8 cellular contexts compared by ENCODE assay signal in genomic region chr11:66639814-66640183, GRCh38. TPM values are rescaled to one million over a fixed set of nuclear protein-coding genes. Genes with fewer than 3 reads are reported as not detected.
DNase-seq lines count a peak whose midpoint lies in the region; ATAC-seq and TF ChIP-seq lines count a peak whose summit lies in the region.
"Not testable (repeated sequence)": the region's sequence is repeated elsewhere in the genome, so short reads cannot be mapped to it uniquely, and the experiment has no call there.

No MANE protein-coding gene starts in this region.

- peaks cover 53% of the 10 kb centered on the region for H3K79me2 ChIP-seq in H9 (ENCODE audit: insufficient read depth, low read length)
- peaks cover 88% of the 10 kb centered on the region for H3K79me2 ChIP-seq in smooth muscle cell (ENCODE audit: low read depth)

- H3K27me3 Mint-ChIP-seq in H9 (ENCODE audit: low read depth); activated T-helper 1 cell treated with anti-CD3 and anti-CD28 coated beads, Interleukin-12 subunit alpha, Interleukin-12 subunit beta, Interleukin-2, Interleukin-4 antibody, amounts not matched to agents 30 ng/mL and 10 ng/mL and 1 ng/mL, durations not matched to agents 14 hours and 24 hours and 36 hours (ENCODE audit: insufficient read depth); naive thymus-derived CD4-positive, alpha-beta T cell: not testable (repeated sequence)

- not testable (repeated sequence) for H2BK20ac ChIP-seq in H9 (ENCODE audit: low read depth, low read length, poor library complexity, severe bottlenecking)

- H3K23ac ChIP-seq in H9 (ENCODE audit: insufficient read length, low read depth, low read length): not testable (repeated sequence)

- H2BK15ac ChIP-seq in H9 (ENCODE audit: low read depth, low read length): not testable (repeated sequence)

- not testable (repeated sequence) for H2AK5ac ChIP-seq in H9 (ENCODE audit: insufficient read length, low read length)

- H4K91ac ChIP-seq in H9 (ENCODE audit: insufficient read length, low read depth, low read length): not testable (repeated sequence)

- DNase-seq in AG04449 (ENCODE audit: low read depth, low spot score); H9; Panc1 (ENCODE audit: low read depth, low spot score); activated T-helper 1 cell treated with anti-CD3 and anti-CD28 coated beads, Interleukin-12 subunit alpha, Interleukin-12 subunit beta, Interleukin-2, Interleukin-4 antibody, amounts not matched to agents 30 ng/mL and 10 ng/mL and 1 ng/mL, durations not matched to agents 14 hours and 24 hours and 36 hours (ENCODE audit: low spot score); choroid plexus epithelial cell (ENCODE audit: low read depth); cardiac muscle cell (ENCODE audit: low read depth in 1 of 2, low spot score in 1 of 2); naive thymus-derived CD4-positive, alpha-beta T cell; smooth muscle cell (lab: John Stamatoyannopoulos, UW; ENCODE audit: unreplicated experiment): not testable (repeated sequence)

- H3K27ac ChIP-seq in H9 (ENCODE audit: insufficient read length, low read depth, low read length); cardiac muscle cell: not testable (repeated sequence)
- peak overlapping the region; percentile 97 for H3K27ac ChIP-seq in Panc1 (ENCODE audit: low read length)
- peak overlapping the region; percentile 93 for H3K27ac ChIP-seq in naive thymus-derived CD4-positive, alpha-beta T cell (ENCODE audit: low read depth, low read length)
- H3K27ac ChIP-seq in smooth muscle cell (ENCODE audit: low read depth): peak overlapping the region; percentile 94

- H3K4me3 ChIP-seq in AG04449 (ENCODE audit: low read depth, low read length) (peak overlapping the region; percentile 86), Panc1 (ENCODE audit: low read depth in 2 of 2, low read length in 2 of 2) (peak overlapping the region; percentile 91 to 93), choroid plexus epithelial cell (ENCODE audit: low read depth, low read length) (peak overlapping the region; percentile 96), cardiac muscle cell (peak overlapping the region; percentile 93), smooth muscle cell (peak overlapping the region; percentile 88)
- peak overlapping the region; percentile 91 for H3K4me3 ChIP-seq in naive thymus-derived CD4-positive, alpha-beta T cell (ENCODE audit: low read length)

- not testable (repeated sequence) for H3K56ac ChIP-seq in H9 (ENCODE audit: insufficient read length, low read depth, low read length)

- H3K9me3 ChIP-seq in H9 (ENCODE audit: control insufficient read depth, low read depth, low read length); Panc1 (ENCODE audit: control insufficient read depth, insufficient read depth, low read depth, low read length); cardiac muscle cell (ENCODE audit: low read depth); naive thymus-derived CD4-positive, alpha-beta T cell (ENCODE audit: control insufficient read depth in 2 of 3, low read length in 3 of 3); smooth muscle cell (replicated peaks; ENCODE audit: low read depth): not testable (repeated sequence)

- not testable (repeated sequence) for TF ChIP-seq CTCF in AG04449 (IDR thresholded peaks at IDR 0.05; ENCODE audit: insufficient read depth, low read length, missing control alignments); H9 (conservative IDR thresholded peaks at IDR 0.05); Panc1 (IDR thresholded peaks at IDR 0.05); choroid plexus epithelial cell (conservative IDR thresholded peaks at IDR 0.05; ENCODE audit: low read depth, low read length); cardiac muscle cell (IDR thresholded peaks at IDR 0.05; ENCODE audit: low read depth, low read length); smooth muscle cell (IDR thresholded peaks at IDR 0.05; ENCODE audit: borderline replicate concordance, insufficient read depth, poor library complexity, severe bottlenecking)

- H3K23me2 ChIP-seq in H9 (ENCODE audit: insufficient read length, low read depth, low read length, poor library complexity, severe bottlenecking): peaks cover 12% of the 10 kb centered on the region

- peak overlapping the region; percentile 99 to 100 for H3K4me3 Mint-ChIP-seq in H9
- peak overlapping the region; percentile 96 for H3K4me3 Mint-ChIP-seq in activated T-helper 1 cell treated with anti-CD3 and anti-CD28 coated beads, Interleukin-12 subunit alpha, Interleukin-12 subunit beta, Interleukin-2, Interleukin-4 antibody, amounts not matched to agents 30 ng/mL and 10 ng/mL and 1 ng/mL, durations not matched to agents 14 hours and 24 hours and 36 hours
- H3K4me3 Mint-ChIP-seq in naive thymus-derived CD4-positive, alpha-beta T cell: peak overlapping the region; percentile 92 to 100 (median 94)

- ATAC-seq in Panc1; naive thymus-derived CD4-positive, alpha-beta T cell: not testable (repeated sequence)

- no CpG with 5 or more reads among the region's 10 CpGs for WGBS in H9 (ENCODE audit: extremely low coverage, insufficient read length, low lambda C conversion rate)
- 75% methylated on average over 10 of the region's 10 CpGs for WGBS in smooth muscle cell (ENCODE audit: low lambda C conversion rate)

- H3F3A ChIP-seq in smooth muscle cell (ENCODE audit: low read depth): peaks cover 34% of the 10 kb centered on the region

- intact Hi-C loops in Panc1 (cut with micrococcal nuclease; ENCODE audit: unreplicated experiment): not testable (repeated sequence)
- intact Hi-C loops in activated T-helper 1 cell treated with anti-CD3 and anti-CD28 coated beads, Interleukin-12 subunit alpha, Interleukin-12 subunit beta, Interleukin-2, Interleukin-4 antibody, amounts not matched to agents 30 ng/mL and 10 ng/mL and 1 ng/mL, durations not matched to agents 14 hours and 24 hours and 36 hours (cut with micrococcal nuclease): loop anchor here (1.0 to 5.0 kb wide), 4 partner anchors 60 to 603 kb away; partner anchors contain the start of genes KDM2A and RCE1
- intact Hi-C loops in naive thymus-derived CD4-positive, alpha-beta T cell (cut with micrococcal nuclease): loop anchor here in 1 of 2 donors (2.0 to 5.0 kb wide), 3 partner anchors 13 to 318 kb away; partner anchors contain the start of gene PC

- H3T11ph ChIP-seq in H9 (ENCODE audit: low read length): not testable (repeated sequence)

- POLR2A ChIA-PET in AG04449 (lab: Yijun Ruan, JAX): not testable (repeated sequence)
- POLR2A ChIA-PET in Panc1 (lab: Charles Lee): interaction anchor here (0.6 kb wide), 1 partner anchor 39 kb away, joined by 3 read pairs; no protein-coding TSS in a partner anchor
- POLR2A ChIA-PET in naive thymus-derived CD4-positive, alpha-beta T cell (lab: Charles Lee): interaction anchor here (0.6 to 18.2 kb wide), 12 partner anchors 9 to 130 kb away, joined by 3 to 376 read pairs (median 5); partner anchors contain the start of genes BBS1, CTSF, RBM14 and RBM4B

- not testable (repeated sequence) for H3K14ac ChIP-seq in H9 (ENCODE audit: insufficient read depth, low read length)

- H2BK120ac ChIP-seq in H9 (ENCODE audit: low read depth, low read length, poor library complexity, severe bottlenecking): not testable (repeated sequence)

- peaks cover 48% of the 10 kb centered on the region for H3K36me3 ChIP-seq in Panc1 (ENCODE audit: control insufficient read depth, insufficient read depth, low read length)
- H3K36me3 ChIP-seq in cardiac muscle cell: peaks cover 32% of the 10 kb centered on the region
- H3K36me3 ChIP-seq in naive thymus-derived CD4-positive, alpha-beta T cell (ENCODE audit: control insufficient read depth in 2 of 3, insufficient read depth in 3 of 3, low read length in 3 of 3): peaks cover 38 to 54% (median 39%) of the 10 kb centered on the region in 3 experiments
- not testable (repeated sequence) for H3K36me3 ChIP-seq in smooth muscle cell (ENCODE audit: low read depth)

- CTCF ChIA-PET in AG04449 (lab: Yijun Ruan, JAX); Panc1 (lab: Charles Lee): not testable (repeated sequence)
- CTCF ChIA-PET in naive thymus-derived CD4-positive, alpha-beta T cell (lab: Charles Lee): interaction anchor here (1.0 to 3.8 kb wide), 3 partner anchors 20 to 38 kb away, joined by 3 to 13 read pairs (median 3); partner anchors contain the start of gene RBM4B

- H3K9me3 Mint-ChIP-seq in H9; activated T-helper 1 cell treated with anti-CD3 and anti-CD28 coated beads, Interleukin-12 subunit alpha, Interleukin-12 subunit beta, Interleukin-2, Interleukin-4 antibody, amounts not matched to agents 30 ng/mL and 10 ng/mL and 1 ng/mL, durations not matched to agents 14 hours and 24 hours and 36 hours; naive thymus-derived CD4-positive, alpha-beta T cell: not testable (repeated sequence)

- H3K36me3 Mint-ChIP-seq in H9 (ENCODE audit: insufficient read depth in 1 of 3, low read depth in 3 of 3): peaks cover 45 to 79% (median 70%) of the 10 kb centered on the region in 3 experiments
- peaks cover 54% of the 10 kb centered on the region for H3K36me3 Mint-ChIP-seq in activated T-helper 1 cell treated with anti-CD3 and anti-CD28 coated beads, Interleukin-12 subunit alpha, Interleukin-12 subunit beta, Interleukin-2, Interleukin-4 antibody, amounts not matched to agents 30 ng/mL and 10 ng/mL and 1 ng/mL, durations not matched to agents 14 hours and 24 hours and 36 hours (ENCODE audit: low read depth)
- H3K36me3 Mint-ChIP-seq in naive thymus-derived CD4-positive, alpha-beta T cell: peaks cover 21 to 50% (median 46%) of the 10 kb centered on the region in 5 donors

- H2AFZ ChIP-seq in H9 (ENCODE audit: low read length); smooth muscle cell (ENCODE audit: low read depth): not testable (repeated sequence)

- H3K9ac ChIP-seq in H9 (ENCODE audit: extremely low read depth, insufficient read length, low read length); smooth muscle cell (ENCODE audit: low read depth): not testable (repeated sequence)

- not testable (repeated sequence) for H4K5ac ChIP-seq in H9 (ENCODE audit: insufficient read length, low read depth, low read length)

- H3K4me2 ChIP-seq in H9 (ENCODE audit: insufficient read depth, insufficient read length, low read length) (peak overlapping the region; percentile 95), smooth muscle cell (peak overlapping the region; percentile 96)

- not testable (repeated sequence) for H3K4me1 ChIP-seq in H9 (ENCODE audit: insufficient read depth, low read length)
- H3K4me1 ChIP-seq in Panc1 (ENCODE audit: control insufficient read depth, insufficient read depth, low read length) (peaks cover 54% of the 10 kb centered on the region), cardiac muscle cell (ENCODE audit: low read depth) (peaks cover 64% of the 10 kb centered on the region), smooth muscle cell (ENCODE audit: low read depth) (peaks cover 40% of the 10 kb centered on the region)
- H3K4me1 ChIP-seq in naive thymus-derived CD4-positive, alpha-beta T cell (ENCODE audit: control insufficient read depth in 2 of 2, insufficient read depth in 2 of 2, low read length in 2 of 2): peaks cover 54 to 58% of the 10 kb centered on the region in 2 donors

- H2BK12ac ChIP-seq in H9 (ENCODE audit: insufficient read length, low read depth, low read length): not testable (repeated sequence)

- H3K27ac Mint-ChIP-seq in H9: peak overlapping the region; percentile 24 to 100 (median 72); a peak in 5 of 7 replicates
- peak overlapping the region; percentile 96 for H3K27ac Mint-ChIP-seq in activated T-helper 1 cell treated with anti-CD3 and anti-CD28 coated beads, Interleukin-12 subunit alpha, Interleukin-12 subunit beta, Interleukin-2, Interleukin-4 antibody, amounts not matched to agents 30 ng/mL and 10 ng/mL and 1 ng/mL, durations not matched to agents 14 hours and 24 hours and 36 hours
- peak overlapping the region; percentile 87 to 98 (median 96) for H3K27ac Mint-ChIP-seq in naive thymus-derived CD4-positive, alpha-beta T cell

- BruUV-seq in Panc1 (replicated peaks; lab: Mats Ljungman, UMichigan): not testable (repeated sequence)

- not testable (repeated sequence) for H3K79me1 ChIP-seq in H9 (ENCODE audit: insufficient read depth, low read depth, low read length, poor library complexity, severe bottlenecking)

- in situ Hi-C loops in Panc1 (cut with HindIII; ENCODE audit: low pct_unique_long_range_greater_than_20kb, low sequenced_read_pairs): not testable (repeated sequence)

- not testable (repeated sequence) for H4K20me1 ChIP-seq in H9 (ENCODE audit: control insufficient read depth, insufficient read depth, insufficient read length)
- H4K20me1 ChIP-seq in smooth muscle cell (ENCODE audit: low read depth): peaks cover 94% of the 10 kb centered on the region

- H4K8ac ChIP-seq in H9 (replicated peaks; ENCODE audit: insufficient read length, low read depth, low read length): not testable (repeated sequence)

- H3K4me1 Mint-ChIP-seq in H9: peaks cover 66 to 67% of the 10 kb centered on the region in 2 experiments
- peaks cover 77% of the 10 kb centered on the region for H3K4me1 Mint-ChIP-seq in activated T-helper 1 cell treated with anti-CD3 and anti-CD28 coated beads, Interleukin-12 subunit alpha, Interleukin-12 subunit beta, Interleukin-2, Interleukin-4 antibody, amounts not matched to agents 30 ng/mL and 10 ng/mL and 1 ng/mL, durations not matched to agents 14 hours and 24 hours and 36 hours (ENCODE audit: low read depth)
- H3K4me1 Mint-ChIP-seq in naive thymus-derived CD4-positive, alpha-beta T cell: peaks cover 52 to 80% (median 74%) of the 10 kb centered on the region in 7 donors

- H3K27me3 ChIP-seq in H9 (ENCODE audit: insufficient read depth, low read length); Panc1 (ENCODE audit: control insufficient read depth, insufficient read depth, low read length); cardiac muscle cell; naive thymus-derived CD4-positive, alpha-beta T cell (ENCODE audit: control insufficient read depth in 2 of 2, insufficient read depth in 2 of 2, low read length in 2 of 2); smooth muscle cell (ENCODE audit: low read depth): not testable (repeated sequence)

- H3K18ac ChIP-seq in H9 (ENCODE audit: insufficient read length, low read depth, low read length): not testable (repeated sequence)

- not testable (repeated sequence) for H2BK5ac ChIP-seq in H9 (ENCODE audit: insufficient read length, low read length)

- H3K4ac ChIP-seq in H9 (ENCODE audit: low read depth, low read length): not testable (repeated sequence)

RNA-seq across cellular contexts. Expression of gene RBM4, which starts 1.3 kb away (rescaled TPM):
- total RNA-seq in H9 (2021) (264 and 272 TPM in 2 replicates), Panc1 (2021; ENCODE audit: unreplicated experiment) (195 TPM), cardiac muscle cell (142 and 146 TPM in 2 replicates), smooth muscle cell (110 and 125 TPM in 2 replicates)
- polyA plus RNA-seq in Panc1 (2012; ENCODE audit: insufficient read length): 186 TPM
- total RNA-seq in activated T-helper 1 cell treated with anti-CD3 and anti-CD28 coated beads, Interleukin-12 subunit alpha, Interleukin-12 subunit beta, Interleukin-2, Interleukin-4 antibody, amounts not matched to agents 30 ng/mL and 10 ng/mL and 1 ng/mL, durations not matched to agents 14 hours and 24 hours and 36 hours: 131 and 133 TPM in 2 replicates
- polyA plus RNA-seq in cardiac muscle cell (206 and 241 TPM in 2 replicates), smooth muscle cell (121 and 150 TPM in 2 replicates)
- 100 to 1,000 TPM; 139 to 239 (median 198) TPM for total RNA-seq in naive thymus-derived CD4-positive, alpha-beta T cell
- polyA plus RNA-seq in naive thymus-derived CD4-positive, alpha-beta T cell: 100 to 1,000 TPM; 266 to 284 TPM

RNA-seq across cellular contexts. Expression of gene RBM14, which starts 23.4 kb away (rescaled TPM):
- 164 and 171 TPM in 2 replicates for total RNA-seq in H9 (2021)
- total RNA-seq in Panc1 (2021; ENCODE audit: unreplicated experiment): 93.9 TPM
- 62.5 TPM for polyA plus RNA-seq in Panc1 (2012; ENCODE audit: insufficient read length)
- 198 and 200 TPM in 2 replicates for total RNA-seq in activated T-helper 1 cell treated with anti-CD3 and anti-CD28 coated beads, Interleukin-12 subunit alpha, Interleukin-12 subunit beta, Interleukin-2, Interleukin-4 antibody, amounts not matched to agents 30 ng/mL and 10 ng/mL and 1 ng/mL, durations not matched to agents 14 hours and 24 hours and 36 hours
- 74.6 and 90.6 TPM in 2 replicates for total RNA-seq in cardiac muscle cell
- polyA plus RNA-seq in cardiac muscle cell: 95.2 and 111 TPM in 2 replicates
- total RNA-seq in naive thymus-derived CD4-positive, alpha-beta T cell: 100 to 1,000 TPM; 165 to 543 (median 192) TPM
- 100 to 1,000 TPM in 1 of 2 donors, 10 to 100 TPM in 1; 76.9 to 107 TPM for polyA plus RNA-seq in naive thymus-derived CD4-positive, alpha-beta T cell
- 25.3 and 34.4 TPM in 2 replicates for total RNA-seq in smooth muscle cell
- 41.0 and 41.1 TPM in 2 replicates for polyA plus RNA-seq in smooth muscle cell

RNA-seq across cellular contexts. Expression of gene RBM4B, which starts 37.9 kb away (rescaled TPM):
- 34.0 and 36.9 TPM in 2 replicates for total RNA-seq in H9 (2021)
- 33.6 TPM for total RNA-seq in Panc1 (2021; ENCODE audit: unreplicated experiment)
- polyA plus RNA-seq in Panc1 (2012; ENCODE audit: insufficient read length): 29.5 TPM
- 14.3 and 16.6 TPM in 2 replicates for total RNA-seq in activated T-helper 1 cell treated with anti-CD3 and anti-CD28 coated beads, Interleukin-12 subunit alpha, Interleukin-12 subunit beta, Interleukin-2, Interleukin-4 antibody, amounts not matched to agents 30 ng/mL and 10 ng/mL and 1 ng/mL, durations not matched to agents 14 hours and 24 hours and 36 hours
- total RNA-seq in cardiac muscle cell: 25.7 and 30.2 TPM in 2 replicates
- polyA plus RNA-seq in cardiac muscle cell: 62.3 and 62.6 TPM in 2 replicates
- 10 to 100 TPM in 4 of 5 experiments, 1 to 10 TPM in 1; 9.8 to 27.2 (median 19.7) TPM for total RNA-seq in naive thymus-derived CD4-positive, alpha-beta T cell
- 10 to 100 TPM; 12.3 to 23.3 TPM for polyA plus RNA-seq in naive thymus-derived CD4-positive, alpha-beta T cell
- total RNA-seq in smooth muscle cell: 17.0 and 17.6 TPM in 2 replicates
- polyA plus RNA-seq in smooth muscle cell: 17.8 and 23.7 TPM in 2 replicates

RNA-seq across cellular contexts. Expression of gene CCS, which starts 46.8 kb away (rescaled TPM):
- total RNA-seq in H9 (2021) (57.5 and 61.1 TPM in 2 replicates), Panc1 (2021; ENCODE audit: unreplicated experiment) (55.3 TPM), cardiac muscle cell (73.1 and 86.6 TPM in 2 replicates), smooth muscle cell (24.6 and 29.2 TPM in 2 replicates)
- polyA plus RNA-seq in Panc1 (2012; ENCODE audit: insufficient read length): 68.6 TPM
- total RNA-seq in activated T-helper 1 cell treated with anti-CD3 and anti-CD28 coated beads, Interleukin-12 subunit alpha, Interleukin-12 subunit beta, Interleukin-2, Interleukin-4 antibody, amounts not matched to agents 30 ng/mL and 10 ng/mL and 1 ng/mL, durations not matched to agents 14 hours and 24 hours and 36 hours: 25.3 and 32.1 TPM in 2 replicates
- polyA plus RNA-seq in cardiac muscle cell (117 and 153 TPM in 2 replicates), smooth muscle cell (104 and 113 TPM in 2 replicates)
- total RNA-seq in naive thymus-derived CD4-positive, alpha-beta T cell: 10 to 100 TPM; 32.8 to 63.5 (median 42.5) TPM
- polyA plus RNA-seq in naive thymus-derived CD4-positive, alpha-beta T cell: 10 to 100 TPM; 42.4 to 52.3 TPM

RNA-seq across cellular contexts. Expression of gene CCDC87, which starts 46.9 kb away (rescaled TPM):
- total RNA-seq in H9 (2021): 0.88 and 1.1 TPM in 2 replicates
- 2.0 TPM for total RNA-seq in Panc1 (2021; ENCODE audit: unreplicated experiment)
- 1.0 TPM for polyA plus RNA-seq in Panc1 (2012; ENCODE audit: insufficient read length)
- total RNA-seq in activated T-helper 1 cell treated with anti-CD3 and anti-CD28 coated beads, Interleukin-12 subunit alpha, Interleukin-12 subunit beta, Interleukin-2, Interleukin-4 antibody, amounts not matched to agents 30 ng/mL and 10 ng/mL and 1 ng/mL, durations not matched to agents 14 hours and 24 hours and 36 hours: 0.29 and 0.37 TPM in 2 replicates
- total RNA-seq in cardiac muscle cell: 2.7 and 3.9 TPM in 2 replicates
- polyA plus RNA-seq in cardiac muscle cell: 1.2 and 4.8 TPM in 2 replicates
- total RNA-seq in naive thymus-derived CD4-positive, alpha-beta T cell: 1 to 10 TPM in 2 of 5 experiments, under 1 TPM in 2, not detected in 1; 0.11 to 1.2 (median 0.60) TPM
- polyA plus RNA-seq in naive thymus-derived CD4-positive, alpha-beta T cell: not detected
- 2.5 TPM in 1 of 2 replicates, not detected in the other for total RNA-seq in smooth muscle cell
- polyA plus RNA-seq in smooth muscle cell: 0.56 and 0.91 TPM in 2 replicates
